ENCODE assay signal across 1 cellular context in the genomic region with DNA sequence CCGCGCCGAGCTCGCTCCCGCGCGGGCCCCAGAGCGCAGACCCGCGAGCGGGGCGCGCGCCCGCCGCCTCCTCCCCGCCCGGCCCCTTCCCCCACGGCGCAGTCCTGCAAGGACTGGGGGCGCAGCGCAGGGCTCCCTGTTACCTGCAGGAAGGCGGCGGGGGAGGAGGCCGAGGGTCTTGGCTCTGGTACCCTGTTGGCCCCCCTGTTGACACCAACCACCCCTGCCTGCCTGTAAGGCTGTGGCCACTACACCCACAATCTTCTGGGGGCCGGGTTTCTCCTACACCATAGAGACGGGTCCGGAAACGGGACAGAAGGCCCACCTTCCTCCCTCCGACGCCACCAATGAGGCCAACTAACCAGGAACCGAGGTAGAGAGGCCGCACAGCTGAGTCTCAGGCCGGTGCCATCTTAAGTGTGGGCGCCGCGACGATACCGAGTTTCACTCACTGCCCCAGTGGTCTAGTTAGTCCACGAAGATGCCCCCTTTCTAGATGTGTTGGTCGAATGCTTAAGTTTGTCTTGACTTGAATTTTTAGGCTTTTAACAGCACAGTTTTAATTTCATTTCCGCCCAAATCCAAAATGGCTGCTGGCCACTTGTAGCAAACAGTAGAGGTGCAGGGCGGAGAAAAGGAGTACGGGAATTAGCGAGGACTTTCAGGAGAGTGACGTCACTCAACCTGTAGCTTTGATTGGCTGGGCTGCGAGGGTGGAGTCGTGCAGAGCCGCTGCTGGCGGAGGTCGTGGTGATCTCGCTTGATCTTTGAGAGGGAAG.
TF ChIP-seq lines count a peak whose summit lies in the region.

A gene with protein sequence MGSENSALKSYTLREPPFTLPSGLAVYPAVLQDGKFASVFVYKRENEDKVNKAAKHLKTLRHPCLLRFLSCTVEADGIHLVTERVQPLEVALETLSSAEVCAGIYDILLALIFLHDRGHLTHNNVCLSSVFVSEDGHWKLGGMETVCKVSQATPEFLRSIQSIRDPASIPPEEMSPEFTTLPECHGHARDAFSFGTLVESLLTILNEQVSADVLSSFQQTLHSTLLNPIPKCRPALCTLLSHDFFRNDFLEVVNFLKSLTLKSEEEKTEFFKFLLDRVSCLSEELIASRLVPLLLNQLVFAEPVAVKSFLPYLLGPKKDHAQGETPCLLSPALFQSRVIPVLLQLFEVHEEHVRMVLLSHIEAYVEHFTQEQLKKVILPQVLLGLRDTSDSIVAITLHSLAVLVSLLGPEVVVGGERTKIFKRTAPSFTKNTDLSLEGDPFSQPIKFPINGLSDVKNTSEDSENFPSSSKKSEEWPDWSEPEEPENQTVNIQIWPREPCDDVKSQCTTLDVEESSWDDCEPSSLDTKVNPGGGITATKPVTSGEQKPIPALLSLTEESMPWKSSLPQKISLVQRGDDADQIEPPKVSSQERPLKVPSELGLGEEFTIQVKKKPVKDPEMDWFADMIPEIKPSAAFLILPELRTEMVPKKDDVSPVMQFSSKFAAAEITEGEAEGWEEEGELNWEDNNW (minus strand): TSS at position 252 of the 779 bp plus-strand sequence. CDS start 5,056 bp downstream, outside the sequence.

TF ChIP-seq in HepG2, 621 proteins besides CTCF, POLR2A, EP300 and RAD21 (continued from another document and continues in another):
- TF ChIP-seq, protein P1, sequence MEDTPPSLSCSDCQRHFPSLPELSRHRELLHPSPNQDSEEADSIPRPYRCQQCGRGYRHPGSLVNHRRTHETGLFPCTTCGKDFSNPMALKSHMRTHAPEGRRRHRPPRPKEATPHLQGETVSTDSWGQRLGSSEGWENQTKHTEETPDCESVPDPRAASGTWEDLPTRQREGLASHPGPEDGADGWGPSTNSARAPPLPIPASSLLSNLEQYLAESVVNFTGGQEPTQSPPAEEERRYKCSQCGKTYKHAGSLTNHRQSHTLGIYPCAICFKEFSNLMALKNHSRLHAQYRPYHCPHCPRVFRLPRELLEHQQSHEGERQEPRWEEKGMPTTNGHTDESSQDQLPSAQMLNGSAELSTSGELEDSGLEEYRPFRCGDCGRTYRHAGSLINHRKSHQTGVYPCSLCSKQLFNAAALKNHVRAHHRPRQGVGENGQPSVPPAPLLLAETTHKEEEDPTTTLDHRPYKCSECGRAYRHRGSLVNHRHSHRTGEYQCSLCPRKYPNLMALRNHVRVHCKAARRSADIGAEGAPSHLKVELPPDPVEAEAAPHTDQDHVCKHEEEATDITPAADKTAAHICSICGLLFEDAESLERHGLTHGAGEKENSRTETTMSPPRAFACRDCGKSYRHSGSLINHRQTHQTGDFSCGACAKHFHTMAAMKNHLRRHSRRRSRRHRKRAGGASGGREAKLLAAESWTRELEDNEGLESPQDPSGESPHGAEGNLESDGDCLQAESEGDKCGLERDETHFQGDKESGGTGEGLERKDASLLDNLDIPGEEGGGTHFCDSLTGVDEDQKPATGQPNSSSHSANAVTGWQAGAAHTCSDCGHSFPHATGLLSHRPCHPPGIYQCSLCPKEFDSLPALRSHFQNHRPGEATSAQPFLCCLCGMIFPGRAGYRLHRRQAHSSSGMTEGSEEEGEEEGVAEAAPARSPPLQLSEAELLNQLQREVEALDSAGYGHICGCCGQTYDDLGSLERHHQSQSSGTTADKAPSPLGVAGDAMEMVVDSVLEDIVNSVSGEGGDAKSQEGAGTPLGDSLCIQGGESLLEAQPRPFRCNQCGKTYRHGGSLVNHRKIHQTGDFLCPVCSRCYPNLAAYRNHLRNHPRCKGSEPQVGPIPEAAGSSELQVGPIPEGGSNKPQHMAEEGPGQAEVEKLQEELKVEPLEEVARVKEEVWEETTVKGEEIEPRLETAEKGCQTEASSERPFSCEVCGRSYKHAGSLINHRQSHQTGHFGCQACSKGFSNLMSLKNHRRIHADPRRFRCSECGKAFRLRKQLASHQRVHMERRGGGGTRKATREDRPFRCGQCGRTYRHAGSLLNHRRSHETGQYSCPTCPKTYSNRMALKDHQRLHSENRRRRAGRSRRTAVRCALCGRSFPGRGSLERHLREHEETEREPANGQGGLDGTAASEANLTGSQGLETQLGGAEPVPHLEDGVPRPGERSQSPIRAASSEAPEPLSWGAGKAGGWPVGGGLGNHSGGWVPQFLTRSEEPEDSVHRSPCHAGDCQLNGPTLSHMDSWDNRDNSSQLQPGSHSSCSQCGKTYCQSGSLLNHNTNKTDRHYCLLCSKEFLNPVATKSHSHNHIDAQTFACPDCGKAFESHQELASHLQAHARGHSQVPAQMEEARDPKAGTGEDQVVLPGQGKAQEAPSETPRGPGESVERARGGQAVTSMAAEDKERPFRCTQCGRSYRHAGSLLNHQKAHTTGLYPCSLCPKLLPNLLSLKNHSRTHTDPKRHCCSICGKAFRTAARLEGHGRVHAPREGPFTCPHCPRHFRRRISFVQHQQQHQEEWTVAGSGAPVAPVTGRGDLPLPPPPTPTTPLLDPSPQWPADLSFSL (CRISPR knock-in tag; IDR thresholded peaks at IDR 0.05), result no peak
- peak; percentile 33; the same call in 1 of the 2 replicates for TF ChIP-seq ESRRA (CRISPR knock-in tag; IDR thresholded peaks at IDR 0.05; ENCODE audit: low read depth)
- TF ChIP-seq ELF1 (CRISPR knock-in tag; IDR thresholded peaks at IDR 0.05), result peak; percentile 99
- TF ChIP-seq MEF2D (CRISPR knock-in tag; IDR thresholded peaks at IDR 0.05), result 0 out of 2 replicates have a peak, but pooled peaks have one; percentile 62
- TF ChIP-seq RBM22 (optimal IDR thresholded peaks at IDR 0.05; ENCODE audit: low read length), result no peak
- no peak for TF ChIP-seq NONO (IDR thresholded peaks at IDR 0.05)
- peak; percentile 39; the same call in 1 of the 2 replicates for TF ChIP-seq NONO (CRISPR knock-in tag; conservative IDR thresholded peaks at IDR 0.05)
- TF ChIP-seq ZNF879 (CRISPR knock-in tag; IDR thresholded peaks at IDR 0.05), result 0 out of 2 replicates have a peak, but pooled peaks have one; percentile 60
- TF ChIP-seq BCL3 (CRISPR knock-in tag; IDR thresholded peaks at IDR 0.05), result peak; percentile 38; the same call in 1 of the 2 replicates
- no peak for TF ChIP-seq SYNCRIP (IDR thresholded peaks at IDR 0.05; ENCODE audit: insufficient read depth, low read depth, low read length)
- TF ChIP-seq, protein P2, sequence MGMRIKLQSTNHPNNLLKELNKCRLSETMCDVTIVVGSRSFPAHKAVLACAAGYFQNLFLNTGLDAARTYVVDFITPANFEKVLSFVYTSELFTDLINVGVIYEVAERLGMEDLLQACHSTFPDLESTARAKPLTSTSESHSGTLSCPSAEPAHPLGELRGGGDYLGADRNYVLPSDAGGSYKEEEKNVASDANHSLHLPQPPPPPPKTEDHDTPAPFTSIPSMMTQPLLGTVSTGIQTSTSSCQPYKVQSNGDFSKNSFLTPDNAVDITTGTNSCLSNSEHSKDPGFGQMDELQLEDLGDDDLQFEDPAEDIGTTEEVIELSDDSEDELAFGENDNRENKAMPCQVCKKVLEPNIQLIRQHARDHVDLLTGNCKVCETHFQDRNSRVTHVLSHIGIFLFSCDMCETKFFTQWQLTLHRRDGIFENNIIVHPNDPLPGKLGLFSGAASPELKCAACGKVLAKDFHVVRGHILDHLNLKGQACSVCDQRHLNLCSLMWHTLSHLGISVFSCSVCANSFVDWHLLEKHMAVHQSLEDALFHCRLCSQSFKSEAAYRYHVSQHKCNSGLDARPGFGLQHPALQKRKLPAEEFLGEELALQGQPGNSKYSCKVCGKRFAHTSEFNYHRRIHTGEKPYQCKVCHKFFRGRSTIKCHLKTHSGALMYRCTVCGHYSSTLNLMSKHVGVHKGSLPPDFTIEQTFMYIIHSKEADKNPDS (CRISPR knock-in tag; IDR thresholded peaks at IDR 0.05), result no peak
- TF ChIP-seq SALL1 (CRISPR knock-in tag; IDR thresholded peaks at IDR 0.05), result peak; percentile 51
- no peak for TF ChIP-seq E2F1 (CRISPR knock-in tag; IDR thresholded peaks at IDR 0.05)
- TF ChIP-seq RFX5 (IDR thresholded peaks at IDR 0.05; ENCODE audit: low read depth, low read length), result peak; percentile 89
- TF ChIP-seq TAF1 (CRISPR knock-in tag; IDR thresholded peaks at IDR 0.05), result peak; percentile 83
- peak; percentile 69; the same call in 1 of the 2 replicates for TF ChIP-seq KDM5B (CRISPR knock-in tag; IDR thresholded peaks at IDR 0.05; ENCODE audit: borderline replicate concordance)
- TF ChIP-seq, protein P3, sequence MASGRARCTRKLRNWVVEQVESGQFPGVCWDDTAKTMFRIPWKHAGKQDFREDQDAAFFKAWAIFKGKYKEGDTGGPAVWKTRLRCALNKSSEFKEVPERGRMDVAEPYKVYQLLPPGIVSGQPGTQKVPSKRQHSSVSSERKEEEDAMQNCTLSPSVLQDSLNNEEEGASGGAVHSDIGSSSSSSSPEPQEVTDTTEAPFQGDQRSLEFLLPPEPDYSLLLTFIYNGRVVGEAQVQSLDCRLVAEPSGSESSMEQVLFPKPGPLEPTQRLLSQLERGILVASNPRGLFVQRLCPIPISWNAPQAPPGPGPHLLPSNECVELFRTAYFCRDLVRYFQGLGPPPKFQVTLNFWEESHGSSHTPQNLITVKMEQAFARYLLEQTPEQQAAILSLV (CRISPR knock-in tag; IDR thresholded peaks at IDR 0.05; ENCODE audit: borderline replicate concordance), result peak; percentile 34; the same call in 1 of the 2 replicates
- TF ChIP-seq, protein P4, sequence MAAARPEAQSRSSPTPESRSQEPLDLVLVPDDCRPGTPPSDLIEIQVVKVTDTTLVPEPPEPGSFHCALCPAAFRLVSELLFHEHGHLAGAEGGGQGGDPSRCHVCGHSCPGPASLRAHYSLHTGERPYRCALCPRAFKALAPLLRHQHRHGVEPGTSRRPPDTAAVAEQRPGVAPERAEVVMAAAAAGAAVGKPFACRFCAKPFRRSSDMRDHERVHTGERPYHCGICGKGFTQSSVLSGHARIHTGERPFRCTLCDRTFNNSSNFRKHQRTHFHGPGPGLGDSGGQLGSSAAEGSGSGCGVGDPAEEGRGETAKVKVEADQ (CRISPR knock-in tag; IDR thresholded peaks at IDR 0.05; ENCODE audit: borderline replicate concordance), result no peak; the same call in 1 of the 2 replicates
- 0 out of 2 replicates have a peak, but pooled peaks have one; percentile 10 for TF ChIP-seq ZNF263 (CRISPR knock-in tag; IDR thresholded peaks at IDR 0.05)
- 0 out of 2 replicates have a peak, but pooled peaks have one; percentile 26 for TF ChIP-seq ZKSCAN1 (IDR thresholded peaks at IDR 0.05; ENCODE audit: low read length)
- peak; percentile 34; the same call in 1 of the 2 replicates for TF ChIP-seq CREBL2 (CRISPR knock-in tag; IDR thresholded peaks at IDR 0.05; ENCODE audit: borderline replicate concordance)
- TF ChIP-seq ZNF770 (CRISPR knock-in tag; IDR thresholded peaks at IDR 0.05), result 0 out of 2 replicates have a peak, but pooled peaks have one; percentile 32
- no peak for TF ChIP-seq GTF3A (CRISPR knock-in tag; conservative IDR thresholded peaks at IDR 0.05)
- TF ChIP-seq ZNF337 (CRISPR knock-in tag; IDR thresholded peaks at IDR 0.05; ENCODE audit: borderline replicate concordance, low read depth), result 0 out of 2 replicates have a peak, but pooled peaks have one; percentile 45
- TF ChIP-seq ZNF10 (CRISPR knock-in tag; IDR thresholded peaks at IDR 0.05; ENCODE audit: borderline replicate concordance, low read depth), result no peak
- TF ChIP-seq ZNF556 (CRISPR knock-in tag; IDR thresholded peaks at IDR 0.05; ENCODE audit: borderline replicate concordance), result no peak
- no peak for TF ChIP-seq ZNF362 (CRISPR knock-in tag; IDR thresholded peaks at IDR 0.05; ENCODE audit: borderline replicate concordance)
- peak; percentile 23; the same call in 1 of the 2 replicates for TF ChIP-seq KDM4B (CRISPR knock-in tag; IDR thresholded peaks at IDR 0.05)
